Comparison of ENCODE assay signal across 17 cellular contexts in genomic region chr4:65599335-65599734, GRCh38.
"Had no signal": no experiment of that assay in that cellular context is flagged by ENCODE, and none has a peak within 500 bp of the region (broad histone marks: within the 10 kb centered on the region; RNA-seq: fewer than 3 reads in every experiment).

No MANE protein-coding gene starts in this region.

- H3K27me3 Mint-ChIP-seq: central memory CD8-positive, alpha-beta T cell; naive B cell had no signal

- H3K27ac Mint-ChIP-seq: activated CD8-positive, alpha-beta T cell treated with anti-CD3 and anti-CD28 coated beads, Interleukin-2, amount 10 ng/mL, durations not matched to agents 7 days and 5 days; activated T-helper 1 cell treated with anti-CD3 and anti-CD28 coated beads, Interleukin-12 subunit alpha, Interleukin-12 subunit beta, Interleukin-2, Interleukin-4 antibody, amounts not matched to agents 30 ng/mL and 10 ng/mL and 1 ng/mL, durations not matched to agents 14 hours and 24 hours and 36 hours; naive B cell; stimulated activated effector memory CD8-positive, alpha-beta T cell treated with anti-CD3 and anti-CD28 coated beads, Interleukin-12 subunit alpha, Interleukin-12 subunit beta, amount 100 ng/mL, for 72 hours; T-helper 1 cell treated with Interleukin-12 subunit alpha and Interleukin-12 subunit beta and Interleukin-4 antibody, amounts not matched to agents 30 μg/mL and 1 μg/mL, for 36 hours; WTC11 had no signal

- H3K9me3 Mint-ChIP-seq: activated T-helper 1 cell treated with anti-CD3 and anti-CD28 coated beads, Interleukin-12 subunit alpha, Interleukin-12 subunit beta, Interleukin-2, Interleukin-4 antibody, amounts not matched to agents 30 ng/mL and 10 ng/mL and 1 ng/mL, durations not matched to agents 14 hours and 24 hours and 36 hours; WTC11 had no signal

- DNase-seq: activated CD4-positive, alpha-beta T cell treated with anti-CD3 and anti-CD28 coated beads for 48 hours; activated CD8-positive, alpha-beta memory T cell treated with anti-CD3 and anti-CD28 coated beads, Interleukin-2, amount 50 U/mL, for 48 hours; activated CD8-positive, alpha-beta T cell treated with anti-CD3 and anti-CD28 coated beads, Interleukin-2, amount 10 ng/mL, durations not matched to agents 7 days and 5 days; activated naive CD4-positive, alpha-beta T cell; kidney glomerular epithelial cell; naive B cell; posterior cingulate gyrus; tibial artery; uterus had no signal

- H3K4me3 Mint-ChIP-seq: activated CD8-positive, alpha-beta T cell treated with anti-CD3 and anti-CD28 coated beads, Interleukin-2, amount 10 ng/mL, durations not matched to agents 7 days and 5 days; activated T-helper 1 cell treated with anti-CD3 and anti-CD28 coated beads, Interleukin-12 subunit alpha, Interleukin-12 subunit beta, Interleukin-2, Interleukin-4 antibody, amounts not matched to agents 30 ng/mL and 10 ng/mL and 1 ng/mL, durations not matched to agents 14 hours and 24 hours and 36 hours; central memory CD8-positive, alpha-beta T cell; naive B cell; stimulated activated effector memory CD8-positive, alpha-beta T cell treated with anti-CD3 and anti-CD28 coated beads, Interleukin-12 subunit alpha, Interleukin-12 subunit beta, amount 100 ng/mL, for 72 hours; T-helper 1 cell treated with Interleukin-12 subunit alpha and Interleukin-12 subunit beta and Interleukin-4 antibody, amounts not matched to agents 30 μg/mL and 1 μg/mL, for 36 hours; WTC11 had no signal

- H3K4me1 Mint-ChIP-seq: central memory CD8-positive, alpha-beta T cell; naive B cell; stimulated activated effector memory CD8-positive, alpha-beta T cell treated with anti-CD3 and anti-CD28 coated beads, Interleukin-12 subunit alpha, Interleukin-12 subunit beta, amount 100 ng/mL, for 72 hours had no signal

- H3K27ac ChIP-seq: right atrium auricular region, tibial artery, uterus had no signal

- H3K4me3 ChIP-seq: lung, right atrium auricular region, smooth muscle cell, tibial artery, uterus had no signal

- H3K36me3 Mint-ChIP-seq: naive B cell; stimulated activated effector memory CD8-positive, alpha-beta T cell treated with anti-CD3 and anti-CD28 coated beads, Interleukin-12 subunit alpha, Interleukin-12 subunit beta, amount 100 ng/mL, for 72 hours; WTC11 had no signal
